In genomic region chr10:118343549-118343948, GRCh38 we compare ENCODE assay signal across 21 cellular contexts. TPM values are rescaled to one million over a fixed set of nuclear protein-coding genes. Genes with fewer than 3 reads are reported as not detected.
DNase-seq lines count a peak whose midpoint lies in the region; ATAC-seq and TF ChIP-seq lines count a peak whose summit lies in the region.
"Had no signal": no experiment of that assay in that cellular context is flagged by ENCODE, and none has a peak within 500 bp of the region (broad histone marks: within the 10 kb centered on the region; RNA-seq: fewer than 3 reads in every experiment).

No MANE protein-coding gene starts in this region.

- H3K27ac ChIP-seq in SK-N-SH (ENCODE audit: low read depth in 2 of 2, low read length in 1 of 2) (no peak overlapping the region), hepatocyte (no peak overlapping the region)
- H3K27ac ChIP-seq in CD8-positive, alpha-beta memory T cell (ENCODE audit: low read depth, low read length) = no peak overlapping the region
- H3K27ac ChIP-seq: PC-9, prostate gland, SJSA1 had no signal

- peaks cover 36% of the 10 kb centered on the region for H3K79me2 ChIP-seq in SK-N-SH (ENCODE audit: insufficient read depth)
- H3K79me2 ChIP-seq in hepatocyte = peaks cover 30% of the 10 kb centered on the region

- H3K4me3 Mint-ChIP-seq in CD8-positive, alpha-beta memory T cell = peak overlapping the region in 4 of 7 donors; percentile 58 to 91 (median 89)
- H3K4me3 Mint-ChIP-seq in T-cell (peak overlapping the region; percentile 76 to 96 (median 95)), nephron (peak overlapping the region; percentile 51 to 83 (median 65))
- H3K4me3 Mint-ChIP-seq: activated CD8-positive, alpha-beta T cell treated with anti-CD3 and anti-CD28 coated beads, Interleukin-2, amount 10 ng/mL, durations not matched to agents 7 days and 5 days had no signal

- H3K9me2 ChIP-seq in SK-N-SH (no peaks in the 10 kb centered on the region), hepatocyte (replicated peaks; ENCODE audit: insufficient read depth) (no peaks in the 10 kb centered on the region)

- peaks cover 34 to 53% (median 52%) of the 10 kb centered on the region in 3 donors for H3K4me1 Mint-ChIP-seq in CD8-positive, alpha-beta memory T cell
- H3K4me1 Mint-ChIP-seq in T-cell (peaks cover 31 to 47% (median 45%) of the 10 kb centered on the region in 3 donors), nephron (peaks cover 22% of the 10 kb centered on the region)

- H3K27me3 Mint-ChIP-seq in CD8-positive, alpha-beta memory T cell = peaks cover 0 to 4% of the 10 kb centered on the region in 2 donors
- H3K27me3 Mint-ChIP-seq in T-cell (no peaks in the 10 kb centered on the region), nephron (ENCODE audit: low read depth) (no peaks in the 10 kb centered on the region)

- peaks cover 0 to 3% (median 0%) of the 10 kb centered on the region in 5 donors for H3K9me3 Mint-ChIP-seq in CD8-positive, alpha-beta memory T cell
- H3K9me3 Mint-ChIP-seq in T-cell (no peaks in the 10 kb centered on the region), nephron (no peaks in the 10 kb centered on the region)
- H3K9me3 Mint-ChIP-seq: WTC11 had no signal

- TF ChIP-seq RAD21 in SK-N-SH (IDR thresholded peaks at IDR 0.05; ENCODE audit: low read length) = no peak

- H3K4me3 ChIP-seq in SK-N-SH (ENCODE audit: low read depth in 2 of 2, low read length in 1 of 2) (no peak overlapping the region), hepatocyte (no peak overlapping the region)
- H3K4me3 ChIP-seq in CD8-positive, alpha-beta memory T cell (ENCODE audit: low read length) = no peak overlapping the region
- H3K4me3 ChIP-seq: PC-9, prostate gland, SJSA1 had no signal

- peak overlapping the region in 5 of 8 donors; percentile 65 to 97 (median 90) for H3K27ac Mint-ChIP-seq in CD8-positive, alpha-beta memory T cell
- H3K27ac Mint-ChIP-seq in T-cell (peak overlapping the region in 1 of 2 donors; percentile 64), nephron (peak overlapping the region in 1 of 3 experiments; percentile 46)
- H3K27ac Mint-ChIP-seq: activated CD8-positive, alpha-beta T cell treated with anti-CD3 and anti-CD28 coated beads, Interleukin-2, amount 10 ng/mL, durations not matched to agents 7 days and 5 days; WTC11 had no signal

- H2AFZ ChIP-seq in SK-N-SH (ENCODE audit: low read depth) (peak overlapping the region; percentile 93; the same call in 1 of the 2 replicates), hepatocyte (no peak overlapping the region)
- H2AFZ ChIP-seq: PC-9 had no signal

- CTCF ChIA-PET in SK-N-SH (lab: Yijun Ruan, JAX) (interaction anchor here (1.0 kb wide), 1 partner anchor 80 kb away, joined by 4 read pairs; no protein-coding TSS in a partner anchor), T-cell (lab: Charles Lee) (interaction anchor here in 1 of 2 donors (0.6 kb wide), 1 partner anchor 1252 kb away, joined by 3 read pairs; no protein-coding TSS in a partner anchor)
- CTCF ChIA-PET in CD8-positive, alpha-beta memory T cell (lab: Charles Lee) = no interaction called here

- H3K36me3 ChIP-seq in SK-N-SH (replicated peaks in 1 of 2; ENCODE audit: control insufficient read depth in 1 of 2, insufficient read depth in 2 of 2, low read length in 1 of 2) (peaks cover 6 to 7% of the 10 kb centered on the region in 2 experiments), hepatocyte (replicated peaks; ENCODE audit: insufficient read depth, low read depth) (no peaks in the 10 kb centered on the region)
- H3K36me3 ChIP-seq in CD8-positive, alpha-beta memory T cell (ENCODE audit: insufficient read depth, low read length) = no peaks in the 10 kb centered on the region
- H3K36me3 ChIP-seq: prostate gland had no signal

- TF ChIP-seq CTCF in SK-N-SH (IDR thresholded peaks at IDR 0.05) = no peak
- TF ChIP-seq CTCF in nephron (IDR thresholded peaks at IDR 0.05; ENCODE audit: unreplicated experiment in 3 of 3) = no peak
- no peak for TF ChIP-seq CTCF in hepatocyte (IDR thresholded peaks at IDR 0.05; ENCODE audit: poor library complexity)

- peaks cover 0 to 11% of the 10 kb centered on the region in 2 experiments; a peak in 3 of 4 replicates for H3K4me1 ChIP-seq in SK-N-SH (ENCODE audit: control insufficient read depth in 1 of 2, insufficient read depth in 2 of 2, low read depth in 1 of 2, low read length in 1 of 2)
- peaks cover 35% of the 10 kb centered on the region for H3K4me1 ChIP-seq in CD8-positive, alpha-beta memory T cell (ENCODE audit: insufficient read depth, low read length)
- H3K4me1 ChIP-seq in hepatocyte (ENCODE audit: insufficient read depth) = peaks cover 7% of the 10 kb centered on the region
- H3K4me1 ChIP-seq: prostate gland had no signal

- POLR2A ChIA-PET in SK-N-SH (lab: Yijun Ruan, JAX) = no interaction called here
- POLR2A ChIA-PET in CD8-positive, alpha-beta memory T cell (lab: Charles Lee) = no interaction called here
- POLR2A ChIA-PET in T-cell (lab: Charles Lee) = interaction anchor here in 1 of 2 donors (0.7 kb wide), 1 partner anchor 1460 kb away, joined by 5 read pairs; no protein-coding TSS in a partner anchor

- WGBS in SK-N-SH (ENCODE audit: low lambda C conversion rate) = 92% methylated on average over 3 of the region's 3 CpGs
- 95% methylated on average over 3 of the region's 3 CpGs for WGBS in hepatocyte (ENCODE audit: low lambda C conversion rate, missing lambda C conversion rate)

- H3F3A ChIP-seq in SK-N-SH (replicated peaks; ENCODE audit: insufficient read depth) = no peaks in the 10 kb centered on the region

- no peaks in the 10 kb centered on the region for H4K20me1 ChIP-seq in SK-N-SH (ENCODE audit: insufficient read depth)
- H4K20me1 ChIP-seq in hepatocyte (ENCODE audit: insufficient read depth, poor library complexity, severe bottlenecking) = no peaks in the 10 kb centered on the region

- no peak for DNase-seq in SK-N-SH
- DNase-seq in CD8-positive, alpha-beta memory T cell = no peak
- no peak for DNase-seq in T-cell
- DNase-seq in NCI-H1417 treated with DMSO at 0.1 percent for 48 hours (lab: John Stamatoyannopoulos, UW) = no peak
- no peak for DNase-seq in NK-92 treated with Interleukin-12 subunit alpha and Interleukin-12 subunit beta, amount 100 ng/mL, for 24 hours (lab: John Stamatoyannopoulos, UW)
- DNase-seq in hepatocyte (ENCODE audit: low spot score) = no peak
- DNase-seq: 8988T; activated CD8-positive, alpha-beta T cell treated with anti-CD3 and anti-CD28 coated beads, Interleukin-2, amount 10 ng/mL, durations not matched to agents 7 days and 5 days; GDM1; Karpas-422; NCI-H187; NCI-H748 treated with DMSO at 0.1 percent for 48 hours; PC-9; stimulated activated CD4-positive, alpha-beta T cell treated with anti-CD3 and anti-CD28 coated beads, Interleukin-1b, Interleukin-23, amount 100 ng/mL, for 48 hours; stimulated activated naive CD4-positive, alpha-beta T cell treated with Interleukin-2 at 50 U/mL for 16 hours had no signal

- H3K9ac ChIP-seq in SK-N-SH = no peak overlapping the region
- H3K9ac ChIP-seq: BLaER1 treated with 17β-estradiol and CSF1 and Interleukin-3, amounts not matched to agents 10 nM and 100 nM had no signal

- peaks cover 0 to 19% (median 0%) of the 10 kb centered on the region in 3 donors for H3K36me3 Mint-ChIP-seq in CD8-positive, alpha-beta memory T cell
- H3K36me3 Mint-ChIP-seq in T-cell (peaks cover under 1% of the 10 kb centered on the region), nephron (ENCODE audit: low read depth) (no peaks in the 10 kb centered on the region)
- H3K36me3 Mint-ChIP-seq: WTC11 had no signal

- H3K27me3 ChIP-seq in SK-N-SH (ENCODE audit: insufficient read depth) (no peaks in the 10 kb centered on the region), hepatocyte (no peaks in the 10 kb centered on the region)
- no peaks in the 10 kb centered on the region for H3K27me3 ChIP-seq in CD8-positive, alpha-beta memory T cell (ENCODE audit: insufficient read depth, low read length, poor library complexity, severe bottlenecking)
- H3K27me3 ChIP-seq: BLaER1 treated with 17β-estradiol and CSF1 and Interleukin-3, amounts not matched to agents 10 nM and 100 nM had no signal

- no peak overlapping the region for H3K4me2 ChIP-seq in SK-N-SH
- H3K4me2 ChIP-seq in hepatocyte = no peak overlapping the region
- H3K4me2 ChIP-seq: PC-9 had no signal

- ATAC-seq in SK-N-SH treated with all-trans-retinoic acid at 6 μM for 48 hours (no peak), T-cell (replicated peaks in 1 of 4) (no peak)
- ATAC-seq: activated CD8-positive, alpha-beta T cell treated with anti-CD3 and anti-CD28 coated beads, Interleukin-2, amount 10 ng/mL, durations not matched to agents 7 days and 5 days; WTC11 had no signal

- no peak for TF ChIP-seq EP300 in SK-N-SH (IDR thresholded peaks at IDR 0.05; ENCODE audit: borderline replicate concordance in 1 of 2, low read depth in 1 of 2, low read length in 1 of 2)

- H3K9me3 ChIP-seq in SK-N-SH (no peaks in the 10 kb centered on the region), hepatocyte (ENCODE audit: low read depth) (no peaks in the 10 kb centered on the region)
- no peaks in the 10 kb centered on the region for H3K9me3 ChIP-seq in CD8-positive, alpha-beta memory T cell (ENCODE audit: low read length)
- H3K9me3 ChIP-seq: BLaER1 treated with 17β-estradiol and CSF1 and Interleukin-3, amounts not matched to agents 10 nM and 100 nM; prostate gland; SJSA1 had no signal

TF ChIP-seq in SK-N-SH, 30 proteins besides CTCF, POLR2A, EP300 and RAD21 (continues in another document):
- TF ChIP-seq FOXM1 (IDR thresholded peaks at IDR 0.05; ENCODE audit: low read depth) (no peak), RFX5 (IDR thresholded peaks at IDR 0.05; ENCODE audit: low read length) (no peak)

TF ChIP-seq in SK-N-SH treated with all-trans-retinoic acid at 6 μM for 48 hours, 23 proteins besides CTCF, POLR2A, EP300 and RAD21 (continues in another document):
- TF ChIP-seq ARNTL (CRISPR knock-in tag; IDR thresholded peaks at IDR 0.05; ENCODE audit: borderline replicate concordance, low read depth) = no peak
- no peak for TF ChIP-seq TOX (CRISPR knock-in tag; IDR thresholded peaks at IDR 0.05; ENCODE audit: borderline replicate concordance)
- no peak for TF ChIP-seq ZC3H10 (CRISPR knock-in tag; IDR thresholded peaks at IDR 0.05)

RNA-seq across cellular contexts. Expression of gene FAM204A, which starts 1.4 kb away (rescaled TPM):
- polyA plus RNA-seq in SK-N-SH (2012; rRNA removed) = 10.8 and 14.2 TPM in 2 replicates
- 18.2 and 27.8 TPM in 2 replicates for polyA plus RNA-seq in SK-N-SH (2012; cell fraction: cytosol; rRNA removed)
- polyA plus RNA-seq in SK-N-SH (2012; cell fraction: nucleus; rRNA removed) = 7.7 and 8.7 TPM in 2 replicates
- total RNA-seq in CD8-positive, alpha-beta memory T cell = 10 to 100 TPM; 66.3 to 71.6 TPM
- 106 TPM for polyA plus RNA-seq in CD8-positive, alpha-beta memory T cell
- total RNA-seq in T-cell = 10 to 100 TPM; 57.1 to 63.3 (median 58.0) TPM
- total RNA-seq in hepatocyte = 49.0 and 50.8 TPM in 2 replicates
- 45.3 and 56.6 TPM in 2 replicates for polyA plus RNA-seq in hepatocyte
